8 cellular contexts compared by ENCODE assay signal in genomic region chr1:229661022-229661877, GRCh38. TPM values are rescaled to one million over a fixed set of nuclear protein-coding genes. Genes with fewer than 3 reads are reported as not detected.
DNase-seq lines count a peak whose midpoint lies in the region; ATAC-seq and TF ChIP-seq lines count a peak whose summit lies in the region.

No MANE protein-coding gene starts in this region.

- no peak overlapping the region for H3K14ac ChIP-seq in mesenchymal stem cell (ENCODE audit: low read length in 2 of 2)

- H3K4me3 ChIP-seq in mesenchymal stem cell (ENCODE audit: insufficient read depth in 1 of 2, low read depth in 1 of 2, low read length in 2 of 2): no peak overlapping the region

- peaks cover 11% of the 10 kb centered on the region for H3K4me1 ChIP-seq in mesenchymal stem cell (ENCODE audit: control insufficient read depth, insufficient read depth, low read depth, low read length)

- peak; percentile 92 for TF ChIP-seq CTCF in activated CD8-positive, alpha-beta T cell treated with anti-CD3 and anti-CD28 coated beads for 36 hours (IDR thresholded peaks at IDR 0.05)

- no peak overlapping the region for H4K8ac ChIP-seq in mesenchymal stem cell (ENCODE audit: low read length)

- peak overlapping the region; percentile 66 for H4K91ac ChIP-seq in mesenchymal stem cell (ENCODE audit: low read length)

- no peaks in the 10 kb centered on the region for H3K27me3 Mint-ChIP-seq in activated CD8-positive, alpha-beta T cell treated with anti-CD3 and anti-CD28 coated beads for 36 hours

- no peak overlapping the region for H2AFZ ChIP-seq in mesenchymal stem cell (ENCODE audit: low read depth, low read length)

- H3K23ac ChIP-seq in mesenchymal stem cell (ENCODE audit: low read length in 2 of 2): no peak overlapping the region

- no peak overlapping the region for H2BK15ac ChIP-seq in mesenchymal stem cell (ENCODE audit: low read depth, poor library complexity, severe bottlenecking)

- no peak overlapping the region for H3K4ac ChIP-seq in mesenchymal stem cell (ENCODE audit: low read depth in 1 of 2, low read length in 2 of 2)

- H3K9ac ChIP-seq in mesenchymal stem cell (ENCODE audit: low read length): no peak overlapping the region

- peaks cover 8% of the 10 kb centered on the region for H3K79me1 ChIP-seq in mesenchymal stem cell (replicated peaks; ENCODE audit: low read length, poor library complexity, severe bottlenecking)

- DNase-seq in 8988T (peak; percentile 81), NCI-H526 treated with DMSO at 0.1 percent for 48 hours (lab: John Stamatoyannopoulos, UW) (peak; percentile 6), mesenchymal stem cell (peak; percentile 67)
- peak; percentile 76 for DNase-seq in activated CD8-positive, alpha-beta T cell treated with anti-CD3 and anti-CD28 coated beads for 36 hours
- DNase-seq in effector CD4-positive, alpha-beta T cell: peak; percentile 60
- peak; percentile 43 to 59 for DNase-seq in stimulated activated CD8-positive, alpha-beta memory T cell treated with anti-CD3 and anti-CD28 coated beads, Interleukin-2, amount 100 ng/mL, for 48 hours (ENCODE audit: low read depth in 2 of 2)

- intact Hi-C loops in activated CD8-positive, alpha-beta T cell treated with anti-CD3 and anti-CD28 coated beads for 36 hours (cut with micrococcal nuclease): loop anchor here (1.0 kb wide), 1 partner anchor 649 kb away; no protein-coding TSS in a partner anchor

- POLR2A ChIA-PET in activated CD8-positive, alpha-beta T cell treated with anti-CD3 and anti-CD28 coated beads for 36 hours (lab: Charles Lee): interaction anchor here (0.8 to 1.5 kb wide), 3 partner anchors 11 to 220 kb away, joined by 3 to 4 read pairs (median 4); no protein-coding TSS in a partner anchor

- H3K4me1 Mint-ChIP-seq in activated CD8-positive, alpha-beta T cell treated with anti-CD3 and anti-CD28 coated beads for 36 hours (ENCODE audit: low read depth): peaks cover 15% of the 10 kb centered on the region

- CTCF ChIA-PET in activated CD8-positive, alpha-beta T cell treated with anti-CD3 and anti-CD28 coated beads for 36 hours (lab: Charles Lee): interaction anchor here (0.6 to 3.1 kb wide), 44 partner anchors 10 to 1556 kb away, joined by 3 to 21 read pairs (median 3); partner anchors contain the start of gene NUP133

- H3K36me3 ChIP-seq in mesenchymal stem cell (ENCODE audit: control insufficient read depth in 1 of 2, insufficient read depth in 2 of 2, low read depth in 1 of 2, low read length in 2 of 2): peaks cover 22 to 44% of the 10 kb centered on the region in 2 experiments

- 63% methylated on average over 18 of the region's 19 CpGs for WGBS in mesenchymal stem cell

- no peak overlapping the region for H3K4me2 ChIP-seq in mesenchymal stem cell (ENCODE audit: low read length, poor library complexity, severe bottlenecking)

- peak overlapping the region; percentile 23 for H2AK5ac ChIP-seq in mesenchymal stem cell (ENCODE audit: low read length, severe bottlenecking)

- no peak overlapping the region for H3K27ac ChIP-seq in mesenchymal stem cell (ENCODE audit: low read length, poor library complexity, severe bottlenecking)

- no peak overlapping the region for H3K27ac Mint-ChIP-seq in activated CD8-positive, alpha-beta T cell treated with anti-CD3 and anti-CD28 coated beads for 36 hours

- no peak overlapping the region for H3K4me3 Mint-ChIP-seq in activated CD8-positive, alpha-beta T cell treated with anti-CD3 and anti-CD28 coated beads for 36 hours

- ATAC-seq in GM18502 (IDR thresholded peaks at IDR 0.05; ENCODE audit: poor library complexity, unreplicated experiment) (peak; percentile 77), HG03280 (IDR thresholded peaks at IDR 0.05; ENCODE audit: unreplicated experiment) (peak; percentile 66)
- peak; percentile 78 for ATAC-seq in activated CD8-positive, alpha-beta T cell treated with anti-CD3 and anti-CD28 coated beads for 36 hours

- H3K36me3 Mint-ChIP-seq in activated CD8-positive, alpha-beta T cell treated with anti-CD3 and anti-CD28 coated beads for 36 hours (ENCODE audit: low read depth): peaks cover 33% of the 10 kb centered on the region

- H2BK120ac ChIP-seq in mesenchymal stem cell (ENCODE audit: low read depth, low read length): no peak overlapping the region

- H3K9me3 Mint-ChIP-seq in activated CD8-positive, alpha-beta T cell treated with anti-CD3 and anti-CD28 coated beads for 36 hours: no peaks in the 10 kb centered on the region

- no peaks in the 10 kb centered on the region for H3K27me3 ChIP-seq in mesenchymal stem cell (ENCODE audit: control insufficient read depth in 1 of 2, insufficient read depth in 1 of 2, low read length in 2 of 2)

- no peak overlapping the region for H3K18ac ChIP-seq in mesenchymal stem cell (ENCODE audit: low read depth in 1 of 2, low read length in 2 of 2)

- H3K9me3 ChIP-seq in mesenchymal stem cell (ENCODE audit: control insufficient read depth, low read length): no peaks in the 10 kb centered on the region

- H2BK12ac ChIP-seq in mesenchymal stem cell (ENCODE audit: low read length in 2 of 2): peak overlapping the region in 1 of 2 experiments; percentile 71

- no peak overlapping the region for H2BK5ac ChIP-seq in mesenchymal stem cell (ENCODE audit: low read depth, low read length, poor library complexity, severe bottlenecking)

RNA-seq across cellular contexts. Expression of gene URB2, which starts 35.2 kb away (rescaled TPM):
- 10 to 100 TPM; 17.4 to 17.7 TPM for total RNA-seq in activated CD8-positive, alpha-beta T cell treated with anti-CD3 and anti-CD28 coated beads for 36 hours
- 2.5 TPM for polyA plus RNA-seq in mesenchymal stem cell (2013, experiment 1 of 2)
- polyA plus RNA-seq in mesenchymal stem cell (2013, experiment 2 of 2): 2.6 TPM

RNA-seq across cellular contexts. Expression of gene TAF5L, which starts 35.3 kb away (rescaled TPM):
- 10 to 100 TPM; 17.7 to 19.5 TPM for total RNA-seq in activated CD8-positive, alpha-beta T cell treated with anti-CD3 and anti-CD28 coated beads for 36 hours
- 16.7 TPM for polyA plus RNA-seq in mesenchymal stem cell (2013, experiment 1 of 2)
- polyA plus RNA-seq in mesenchymal stem cell (2013, experiment 2 of 2): 17.5 TPM

Comparison
In these comparisons a context has a peak if more than half of its experiments do, and no peak if none do; other contexts are left out.
1. DNase-seq: peak in every context shown above with its lines; median percentile 81 in 8988T; 76 in activated CD8-positive, alpha-beta T cell treated with anti-CD3 and anti-CD28 coated beads for 36 hours; 67 in mesenchymal stem cell; 60 in effector CD4-positive, alpha-beta T cell; 51 in stimulated activated CD8-positive, alpha-beta memory T cell treated with anti-CD3 and anti-CD28 coated beads, Interleukin-2, amount 100 ng/mL, for 48 hours; 6 in NCI-H526 treated with DMSO at 0.1 percent for 48 hours.